ENCODE assay signal across 8 cellular contexts in genomic region chr17:49997773-49998703, GRCh38. TPM values are rescaled to one million over a fixed set of nuclear protein-coding genes. Genes with fewer than 3 reads are reported as not detected.
DNase-seq lines count a peak whose midpoint lies in the region; ATAC-seq and TF ChIP-seq lines count a peak whose summit lies in the region.

No MANE protein-coding gene starts in this region.

- CTCF ChIA-PET in PC-9 (lab: Charles Lee) = interaction anchor here (0.6 to 3.7 kb wide), 9 partner anchors 10 to 441 kb away, joined by 3 to 29 read pairs (median 5); no protein-coding TSS in a partner anchor

- H3K27me3 ChIP-seq in ACC112 (ENCODE audit: insufficient read depth, low read length) (peaks cover 67% of the 10 kb centered on the region), PC-9 (ENCODE audit: insufficient read depth, low read depth) (peaks cover 7% of the 10 kb centered on the region; the same call in 1 of the 2 replicates), fibroblast of lung (ENCODE audit: control insufficient read depth, insufficient read depth, low read length) (peaks cover 50% of the 10 kb centered on the region), neural cell (ENCODE audit: insufficient read depth, low read depth, low read length) (peaks cover 61% of the 10 kb centered on the region)

- H3K9me2 ChIP-seq in PC-9 (ENCODE audit: insufficient read depth) (no peaks in the 10 kb centered on the region), neural cell (ENCODE audit: insufficient read depth, low read length) (no peaks in the 10 kb centered on the region)

- H3K4me1 ChIP-seq in ACC112 (ENCODE audit: control insufficient read depth, insufficient read depth, low read length, unreplicated experiment) = peaks cover 15% of the 10 kb centered on the region
- H3K4me1 ChIP-seq in PC-9 (replicated peaks; ENCODE audit: insufficient read depth) = peaks cover 27% of the 10 kb centered on the region
- no peaks in the 10 kb centered on the region for H3K4me1 ChIP-seq in fibroblast of lung (ENCODE audit: control insufficient read depth, extremely low read depth, insufficient read depth, low read length)

- H3K4me3 ChIP-seq in ACC112 (ENCODE audit: low read depth, low read length) = no peak overlapping the region
- no peak overlapping the region for H3K4me3 ChIP-seq in PC-9
- H3K4me3 ChIP-seq in fibroblast of lung (replicated peaks in 1 of 4; ENCODE audit: control extremely low read depth in 1 of 4, insufficient read depth in 1 of 4, low read depth in 3 of 4, low read length in 4 of 4) = no peak overlapping the region
- H3K4me3 ChIP-seq in neural cell (ENCODE audit: low read length) = no peak overlapping the region

- peaks cover 30% of the 10 kb centered on the region for H3K4me1 Mint-ChIP-seq in activated T-cell treated with anti-CD3 and anti-CD28 coated beads, Interleukin-2, amount 50 U/mL, for 24 hours (ENCODE audit: low read depth)

- intact Hi-C loops in PC-9 (cut with micrococcal nuclease; ENCODE audit: unreplicated experiment) = loop anchor here (1.0 to 10.0 kb wide), 5 partner anchors 89 to 583 kb away; partner anchors contain the start of gene PHB1

- H3K4me2 ChIP-seq in PC-9 (peak overlapping the region; percentile 47), fibroblast of lung (ENCODE audit: extremely low read depth, insufficient read depth, low read length) (no peak overlapping the region), neural cell (ENCODE audit: low read length) (no peak overlapping the region)

- H3K9me3 ChIP-seq in PC-9 (ENCODE audit: insufficient read depth, low read depth) = no peaks in the 10 kb centered on the region
- H3K9me3 ChIP-seq in fibroblast of lung (ENCODE audit: control insufficient read depth, insufficient read depth, low read depth, low read length) = no peaks in the 10 kb centered on the region
- peaks cover 5% of the 10 kb centered on the region for H3K9me3 ChIP-seq in neural cell (ENCODE audit: low read length)

- BruUV-seq in PC-9 (replicated peaks; lab: Mats Ljungman, UMichigan) = no TSS peak

- H3K36me3 ChIP-seq in ACC112 (ENCODE audit: insufficient read depth, low read length) (no peaks in the 10 kb centered on the region), PC-9 (ENCODE audit: low read depth) (no peaks in the 10 kb centered on the region), fibroblast of lung (ENCODE audit: control insufficient read depth, insufficient read depth, low read length) (no peaks in the 10 kb centered on the region), neural cell (ENCODE audit: insufficient read depth, low read length) (no peaks in the 10 kb centered on the region)

- no peak overlapping the region for H3K27ac ChIP-seq in ACC112 (ENCODE audit: low read depth, low read length)
- H3K27ac ChIP-seq in PC-9 = no peak overlapping the region
- H3K27ac ChIP-seq in fibroblast of lung (ENCODE audit: insufficient read depth, low read length) = no peak overlapping the region
- no peak overlapping the region for H3K27ac ChIP-seq in neural cell (ENCODE audit: low read length)

- H3F3A ChIP-seq in PC-9 (ENCODE audit: insufficient read depth, low read depth) (peaks cover 11% of the 10 kb centered on the region), neural cell (ENCODE audit: insufficient read depth, low read length, poor library complexity, severe bottlenecking) (no peaks in the 10 kb centered on the region)

- ATAC-seq in GM19035 (IDR thresholded peaks at IDR 0.05; ENCODE audit: unreplicated experiment) = peak; percentile 61

- peak overlapping the region; percentile 44 for H2AFZ ChIP-seq in ACC112 (ENCODE audit: low read length, unreplicated experiment)
- no peak overlapping the region for H2AFZ ChIP-seq in PC-9
- no peak overlapping the region for H2AFZ ChIP-seq in fibroblast of lung (ENCODE audit: low read length)
- H2AFZ ChIP-seq in neural cell (ENCODE audit: low read depth, low read length) = no peak overlapping the region

- H4K20me1 ChIP-seq in PC-9 (ENCODE audit: insufficient read depth) (no peaks in the 10 kb centered on the region), fibroblast of lung (ENCODE audit: control insufficient read depth, extremely low read depth, insufficient read depth, low read length) (no peaks in the 10 kb centered on the region), neural cell (ENCODE audit: insufficient read depth) (no peaks in the 10 kb centered on the region)

- TF ChIP-seq CTCF in PC-9 (conservative IDR thresholded peaks at IDR 0.05) (peak; percentile 97), fibroblast of lung (conservative IDR thresholded peaks at IDR 0.05 in 1 of 2, IDR thresholded peaks at IDR 0.05 in 1 of 2; ENCODE audit: low read depth in 1 of 2, low read length in 2 of 2) (peak; percentile 89 to 92), neural cell (IDR thresholded peaks at IDR 0.05; ENCODE audit: poor library complexity, severe bottlenecking) (peak; percentile 97)

- H3K79me2 ChIP-seq in ACC112 (ENCODE audit: control insufficient read depth, insufficient read depth, low read length, unreplicated experiment) (no peaks in the 10 kb centered on the region), PC-9 (ENCODE audit: low read depth) (peaks cover 6% of the 10 kb centered on the region; the same call in 1 of the 2 replicates), fibroblast of lung (ENCODE audit: control insufficient read depth, insufficient read depth, low read length) (no peaks in the 10 kb centered on the region), neural cell (replicated peaks; ENCODE audit: insufficient read depth, low read length) (no peaks in the 10 kb centered on the region)

- DNase-seq in LHCN-M2 (ENCODE audit: low read depth) (peak; percentile 77), PC-9 (peak; percentile 77 to 80), fibroblast of lung (ENCODE audit: low read depth in 2 of 2) (peak; percentile 66 to 82)
- DNase-seq in activated T-cell treated with anti-CD3 and anti-CD28 coated beads, Interleukin-2, amount 50 U/mL, for 24 hours = peak; percentile 83
- peak; percentile 64 to 86 (median 82) for DNase-seq in stimulated activated naive CD4-positive, alpha-beta T cell (lab: John Stamatoyannopoulos, UW)

- H3K9ac ChIP-seq in fibroblast of lung (ENCODE audit: insufficient read depth, low read length) (no peak overlapping the region), neural cell (ENCODE audit: low read length) (no peak overlapping the region)

- no peaks in the 10 kb centered on the region for H3K36me3 Mint-ChIP-seq in activated T-cell treated with anti-CD3 and anti-CD28 coated beads, Interleukin-2, amount 50 U/mL, for 24 hours (ENCODE audit: low read depth)

- POLR2A ChIA-PET in PC-9 (lab: Charles Lee; ENCODE audit: unreplicated experiment) = no interaction called here

- H3K4me3 Mint-ChIP-seq in activated T-cell treated with anti-CD3 and anti-CD28 coated beads, Interleukin-2, amount 50 U/mL, for 24 hours = no peak overlapping the region

- TF ChIP-seq EP300 in neural cell (conservative IDR thresholded peaks at IDR 0.05; ENCODE audit: poor library complexity, severe bottlenecking) = no peak

- no peaks in the 10 kb centered on the region for H3K9me3 Mint-ChIP-seq in activated T-cell treated with anti-CD3 and anti-CD28 coated beads, Interleukin-2, amount 50 U/mL, for 24 hours

- H3K27ac Mint-ChIP-seq in activated T-cell treated with anti-CD3 and anti-CD28 coated beads, Interleukin-2, amount 50 U/mL, for 24 hours = no peak overlapping the region

- H3K27me3 Mint-ChIP-seq in activated T-cell treated with anti-CD3 and anti-CD28 coated beads, Interleukin-2, amount 50 U/mL, for 24 hours = peaks cover 82% of the 10 kb centered on the region

- peak; percentile 96 for TF ChIP-seq RAD21 in neural cell (conservative IDR thresholded peaks at IDR 0.05)

TF ChIP-seq in neural cell, 6 proteins besides CTCF, POLR2A, EP300 and RAD21:
- TF ChIP-seq MXI1 (conservative IDR thresholded peaks at IDR 0.05; ENCODE audit: poor library complexity, severe bottlenecking) = no peak
- TF ChIP-seq TAF1 (IDR thresholded peaks at IDR 0.05; ENCODE audit: low read depth) = no peak
- peak; percentile 91 for TF ChIP-seq SMC3 (conservative IDR thresholded peaks at IDR 0.05; ENCODE audit: poor library complexity)

RNA-seq across cellular contexts. Expression of gene DLX3, which starts 3.0 kb away (rescaled TPM):
- total RNA-seq in LHCN-M2 (2014; rRNA removed) (0.29 and 0.32 TPM in 2 replicates), PC-9 (2021) (1.2 and 2.0 TPM in 2 replicates), fibroblast of lung (not detected in 2 replicates)
- polyA plus RNA-seq in LHCN-M2 (2012) = 0.66 TPM
- polyA plus RNA-seq in fibroblast of lung (not detected in 2 replicates), neural cell (not detected in 2 replicates)
- polyA plus RNA-seq in fibroblast of lung (2012) = not detected in 2 replicates
- polyA minus RNA-seq in fibroblast of lung (ENCODE audit: low replicate concordance) (not detected in 2 replicates), neural cell (not detected in 2 replicates)

RNA-seq across cellular contexts. Expression of gene DLX4, which starts 29.0 kb away (rescaled TPM):
- total RNA-seq in LHCN-M2 (2014; rRNA removed) (0.06 TPM in 1 of 2 replicates, not detected in the other), PC-9 (2021) (6.2 and 8.8 TPM in 2 replicates), fibroblast of lung (not detected in 2 replicates)
- polyA plus RNA-seq in LHCN-M2 (2012) = 0.09 TPM
- polyA plus RNA-seq in fibroblast of lung (not detected in 2 replicates), neural cell (not detected in 2 replicates)
- polyA plus RNA-seq in fibroblast of lung (2012) = not detected in 2 replicates
- polyA minus RNA-seq in fibroblast of lung (ENCODE audit: low replicate concordance) (not detected in 2 replicates), neural cell (not detected in 2 replicates)

RNA-seq across cellular contexts. Expression of gene ITGA3, which starts 57.9 kb away (rescaled TPM):
- total RNA-seq in LHCN-M2 (2014; rRNA removed) (382 and 426 TPM in 2 replicates), PC-9 (2021) (291 and 327 TPM in 2 replicates), fibroblast of lung (89.1 and 269 TPM in 2 replicates)
- polyA plus RNA-seq in LHCN-M2 (2012) = 567 TPM
- polyA plus RNA-seq in fibroblast of lung (67.3 and 76.6 TPM in 2 replicates), neural cell (33.0 and 37.2 TPM in 2 replicates)
- polyA plus RNA-seq in fibroblast of lung (2012) = 120 and 129 TPM in 2 replicates
- polyA minus RNA-seq in fibroblast of lung (ENCODE audit: low replicate concordance) (307 and 449 TPM in 2 replicates), neural cell (38.1 and 53.8 TPM in 2 replicates)
